Comparison of ENCODE assay signal across 11 cellular contexts in genomic region chr7:105216786-105217185, GRCh38.
"Had no signal": no experiment of that assay in that cellular context is flagged by ENCODE, and none has a peak within 500 bp of the region (broad histone marks: within the 10 kb centered on the region; RNA-seq: fewer than 3 reads in every experiment).

No MANE protein-coding gene starts in this region.

- H3K4me2 ChIP-seq: hepatocyte had no signal

- H3K9me3 ChIP-seq: left ventricle myocardium inferior, thyroid gland had no signal

- DNase-seq: activated CD4-positive, alpha-beta T cell treated with anti-CD3 and anti-CD28 coated beads, Interleukin-2, amount 50 U/mL, for 48 hours; activated naive CD4-positive, alpha-beta T cell; activated naive CD8-positive, alpha-beta T cell treated with anti-CD3 and anti-CD28 coated beads for 36 hours; activated T-cell treated with anti-CD3 and anti-CD28 coated beads for 4 hours; amniotic stem cell; effector memory CD8-positive, alpha-beta T cell; left ventricle myocardium inferior; stimulated activated naive B cell treated with anti-CD40 and anti-IgM and Interleukin-4, amounts not matched to agents 10 μg/mL and 1 μg/mL and 100 μg/mL, for 72 hours; thyroid gland had no signal

- H3K9me3 Mint-ChIP-seq: activated T-helper 17 cell treated with anti-CD3 and anti-CD28 coated beads, Interleukin-2, amount 50 U/mL, for 72 hours; effector memory CD8-positive, alpha-beta T cell; stimulated activated naive B cell treated with anti-CD40 and anti-IgM and Interleukin-4, amounts not matched to agents 10 μg/mL and 1 μg/mL and 100 μg/mL, for 72 hours had no signal

- H3K27ac Mint-ChIP-seq: activated naive CD8-positive, alpha-beta T cell treated with anti-CD3 and anti-CD28 coated beads for 36 hours; activated T-helper 17 cell treated with anti-CD3 and anti-CD28 coated beads, Interleukin-2, amount 50 U/mL, for 72 hours; effector memory CD8-positive, alpha-beta T cell had no signal

- H3K4me3 Mint-ChIP-seq: activated naive CD8-positive, alpha-beta T cell treated with anti-CD3 and anti-CD28 coated beads for 36 hours; activated T-helper 17 cell treated with anti-CD3 and anti-CD28 coated beads, Interleukin-2, amount 50 U/mL, for 72 hours; effector memory CD8-positive, alpha-beta T cell; stimulated activated naive B cell treated with anti-CD40 and anti-IgM and Interleukin-4, amounts not matched to agents 10 μg/mL and 1 μg/mL and 100 μg/mL, for 72 hours had no signal

- H3K27ac ChIP-seq: left ventricle myocardium inferior, thyroid gland had no signal

- ATAC-seq: activated T-helper 17 cell treated with anti-CD3 and anti-CD28 coated beads, Interleukin-2, amount 50 U/mL, for 72 hours; effector memory CD8-positive, alpha-beta T cell; stimulated activated naive B cell treated with anti-CD40 and anti-IgM and Interleukin-4, amounts not matched to agents 10 μg/mL and 1 μg/mL and 100 μg/mL, for 72 hours had no signal

- H3K4me3 ChIP-seq: hepatocyte, left ventricle myocardium inferior, thyroid gland had no signal

- H2AFZ ChIP-seq: hepatocyte had no signal

- H3K36me3 ChIP-seq: left ventricle myocardium inferior, thyroid gland had no signal

- H3K27me3 Mint-ChIP-seq: activated naive CD8-positive, alpha-beta T cell treated with anti-CD3 and anti-CD28 coated beads for 36 hours; activated T-helper 17 cell treated with anti-CD3 and anti-CD28 coated beads, Interleukin-2, amount 50 U/mL, for 72 hours; effector memory CD8-positive, alpha-beta T cell; stimulated activated naive B cell treated with anti-CD40 and anti-IgM and Interleukin-4, amounts not matched to agents 10 μg/mL and 1 μg/mL and 100 μg/mL, for 72 hours had no signal

- H3K27me3 ChIP-seq: hepatocyte, thyroid gland had no signal
